2 cellular contexts compared by ENCODE assay signal in the genomic region with DNA sequence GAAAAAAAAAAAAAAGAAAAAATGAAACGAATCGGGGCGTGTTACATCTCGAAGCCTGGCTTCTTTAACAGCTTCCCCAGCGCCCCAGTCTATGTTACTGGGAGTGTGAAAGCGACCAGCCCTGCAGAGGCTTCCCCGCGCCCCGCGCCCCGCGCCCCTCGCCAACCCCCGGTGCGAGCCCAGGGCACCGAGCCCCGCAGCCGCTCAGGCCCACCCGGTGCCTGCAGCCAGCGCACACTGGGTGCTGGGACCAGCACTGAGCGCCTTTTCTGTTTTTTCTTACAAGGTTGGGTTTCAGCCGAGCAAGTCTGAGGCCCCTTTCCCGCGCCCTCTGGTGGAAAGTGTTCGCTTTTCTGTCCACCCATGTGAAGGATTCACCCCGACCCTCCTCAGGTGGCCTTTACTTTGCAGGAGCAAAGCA.
TF ChIP-seq lines count a peak whose summit lies in the region.

No MANE protein-coding gene starts in this region.

TF ChIP-seq in WTC11, 78 proteins besides CTCF, POLR2A, EP300 and RAD21 (continued from another document):
- no peak for TF ChIP-seq ZNF396 (CRISPR knock-in tag; IDR thresholded peaks at IDR 0.05; ENCODE audit: borderline replicate concordance)
- TF ChIP-seq GTF2I (CRISPR knock-in tag; conservative IDR thresholded peaks at IDR 0.05): no peak
- TF ChIP-seq ZNF423 (CRISPR knock-in tag; IDR thresholded peaks at IDR 0.05): peak; percentile 46
- TF ChIP-seq, protein P1, sequence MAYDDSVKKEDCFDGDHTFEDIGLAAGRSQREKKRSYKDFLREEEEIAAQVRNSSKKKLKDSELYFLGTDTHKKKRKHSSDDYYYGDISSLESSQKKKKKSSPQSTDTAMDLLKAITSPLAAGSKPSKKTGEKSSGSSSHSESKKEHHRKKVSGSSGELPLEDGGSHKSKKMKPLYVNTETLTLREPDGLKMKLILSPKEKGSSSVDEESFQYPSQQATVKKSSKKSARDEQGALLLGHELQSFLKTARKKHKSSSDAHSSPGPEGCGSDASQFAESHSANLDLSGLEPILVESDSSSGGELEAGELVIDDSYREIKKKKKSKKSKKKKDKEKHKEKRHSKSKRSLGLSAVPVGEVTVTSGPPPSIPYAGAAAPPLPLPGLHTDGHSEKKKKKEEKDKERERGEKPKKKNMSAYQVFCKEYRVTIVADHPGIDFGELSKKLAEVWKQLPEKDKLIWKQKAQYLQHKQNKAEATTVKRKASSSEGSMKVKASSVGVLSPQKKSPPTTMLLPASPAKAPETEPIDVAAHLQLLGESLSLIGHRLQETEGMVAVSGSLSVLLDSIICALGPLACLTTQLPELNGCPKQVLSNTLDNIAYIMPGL (CRISPR knock-in tag; IDR thresholded peaks at IDR 0.05): no peak
- TF ChIP-seq, protein P2, sequence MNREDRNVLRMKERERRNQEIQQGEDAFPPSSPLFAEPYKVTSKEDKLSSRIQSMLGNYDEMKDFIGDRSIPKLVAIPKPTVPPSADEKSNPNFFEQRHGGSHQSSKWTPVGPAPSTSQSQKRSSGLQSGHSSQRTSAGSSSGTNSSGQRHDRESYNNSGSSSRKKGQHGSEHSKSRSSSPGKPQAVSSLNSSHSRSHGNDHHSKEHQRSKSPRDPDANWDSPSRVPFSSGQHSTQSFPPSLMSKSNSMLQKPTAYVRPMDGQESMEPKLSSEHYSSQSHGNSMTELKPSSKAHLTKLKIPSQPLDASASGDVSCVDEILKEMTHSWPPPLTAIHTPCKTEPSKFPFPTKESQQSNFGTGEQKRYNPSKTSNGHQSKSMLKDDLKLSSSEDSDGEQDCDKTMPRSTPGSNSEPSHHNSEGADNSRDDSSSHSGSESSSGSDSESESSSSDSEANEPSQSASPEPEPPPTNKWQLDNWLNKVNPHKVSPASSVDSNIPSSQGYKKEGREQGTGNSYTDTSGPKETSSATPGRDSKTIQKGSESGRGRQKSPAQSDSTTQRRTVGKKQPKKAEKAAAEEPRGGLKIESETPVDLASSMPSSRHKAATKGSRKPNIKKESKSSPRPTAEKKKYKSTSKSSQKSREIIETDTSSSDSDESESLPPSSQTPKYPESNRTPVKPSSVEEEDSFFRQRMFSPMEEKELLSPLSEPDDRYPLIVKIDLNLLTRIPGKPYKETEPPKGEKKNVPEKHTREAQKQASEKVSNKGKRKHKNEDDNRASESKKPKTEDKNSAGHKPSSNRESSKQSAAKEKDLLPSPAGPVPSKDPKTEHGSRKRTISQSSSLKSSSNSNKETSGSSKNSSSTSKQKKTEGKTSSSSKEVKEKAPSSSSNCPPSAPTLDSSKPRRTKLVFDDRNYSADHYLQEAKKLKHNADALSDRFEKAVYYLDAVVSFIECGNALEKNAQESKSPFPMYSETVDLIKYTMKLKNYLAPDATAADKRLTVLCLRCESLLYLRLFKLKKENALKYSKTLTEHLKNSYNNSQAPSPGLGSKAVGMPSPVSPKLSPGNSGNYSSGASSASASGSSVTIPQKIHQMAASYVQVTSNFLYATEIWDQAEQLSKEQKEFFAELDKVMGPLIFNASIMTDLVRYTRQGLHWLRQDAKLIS (CRISPR knock-in tag; IDR thresholded peaks at IDR 0.05; ENCODE audit: borderline replicate concordance): no peak
- TF ChIP-seq, protein P3, sequence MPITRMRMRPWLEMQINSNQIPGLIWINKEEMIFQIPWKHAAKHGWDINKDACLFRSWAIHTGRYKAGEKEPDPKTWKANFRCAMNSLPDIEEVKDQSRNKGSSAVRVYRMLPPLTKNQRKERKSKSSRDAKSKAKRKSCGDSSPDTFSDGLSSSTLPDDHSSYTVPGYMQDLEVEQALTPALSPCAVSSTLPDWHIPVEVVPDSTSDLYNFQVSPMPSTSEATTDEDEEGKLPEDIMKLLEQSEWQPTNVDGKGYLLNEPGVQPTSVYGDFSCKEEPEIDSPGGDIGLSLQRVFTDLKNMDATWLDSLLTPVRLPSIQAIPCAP (CRISPR knock-in tag; IDR thresholded peaks at IDR 0.05): no peak
- no peak for TF ChIP-seq NR2C2 (CRISPR knock-in tag; IDR thresholded peaks at IDR 0.05)

TF ChIP-seq in HepG2, 621 proteins besides CTCF, POLR2A, EP300 and RAD21 (continued from another document):
- TF ChIP-seq TBL1XR1 (IDR thresholded peaks at IDR 0.05; ENCODE audit: borderline replicate concordance, low read length, partially characterized antibody) (no peak), ZNF660 (CRISPR knock-in tag; IDR thresholded peaks at IDR 0.05; ENCODE audit: borderline replicate concordance, low read depth) (no peak), ZNF768 (CRISPR knock-in tag; IDR thresholded peaks at IDR 0.05) (peak; percentile 92)
